ENCODE assay signal across 8 cellular contexts in the genomic region with DNA sequence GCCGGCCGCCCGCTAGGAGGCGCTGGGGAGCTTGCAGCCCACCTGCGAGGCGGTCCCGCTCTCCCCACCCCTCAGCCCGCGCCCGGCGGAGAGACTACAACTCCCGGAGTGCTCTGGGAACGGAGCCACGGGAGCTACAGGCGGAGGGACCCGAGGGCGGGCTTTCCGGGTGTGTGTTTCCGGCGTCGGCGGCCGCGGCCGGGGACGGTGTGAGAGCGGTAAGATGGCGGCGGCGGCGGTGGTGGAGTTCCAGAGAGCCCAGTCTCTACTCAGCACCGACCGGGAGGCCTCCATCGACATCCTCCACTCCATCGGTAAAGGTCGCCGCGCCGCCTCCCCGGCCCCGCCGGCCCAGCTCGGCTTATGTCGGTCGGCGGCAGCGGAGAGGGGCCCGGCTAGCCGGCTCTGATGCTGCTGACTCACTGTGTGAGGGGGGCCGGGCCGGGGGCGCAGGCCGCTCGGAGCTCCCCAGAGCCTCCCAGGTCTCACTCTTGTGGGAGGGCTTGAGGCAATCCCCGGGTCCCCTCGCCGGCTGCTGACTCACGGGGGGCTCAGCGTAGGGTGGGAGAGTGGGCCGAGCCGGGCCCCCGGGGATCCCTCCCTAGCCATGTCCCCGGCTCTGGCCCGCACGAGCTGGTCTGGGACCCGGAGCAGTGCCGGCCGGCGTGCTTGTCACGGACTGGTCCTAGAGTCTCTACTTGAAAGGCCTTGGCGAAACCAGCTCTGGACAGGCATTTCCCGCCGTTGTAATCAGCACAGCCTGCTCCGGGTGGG. TPM values are rescaled to one million over a fixed set of nuclear protein-coding genes. Genes with fewer than 3 reads are reported as not detected.
DNase-seq lines count a peak whose midpoint lies in the region; ATAC-seq and TF ChIP-seq lines count a peak whose summit lies in the region.

A gene (plus strand): TSS at position 210 of the 774 bp plus-strand sequence. CDS start 14 bp downstream, at position 224.

- in situ Hi-C loops in Panc1 (cut with HindIII; ENCODE audit: low pct_unique_long_range_greater_than_20kb, low sequenced_read_pairs) = no loop called here

- H3K9me3 ChIP-seq in Panc1 (ENCODE audit: control insufficient read depth, insufficient read depth, low read depth, low read length) (no peaks in the 10 kb centered on the region), esophagus (ENCODE audit: control insufficient read depth in 2 of 2, insufficient read depth in 1 of 2, low read depth in 1 of 2, low read length in 1 of 2) (no peaks in the 10 kb centered on the region), muscle layer of colon (ENCODE audit: low read length) (no peaks in the 10 kb centered on the region)

- no TSS peak for BruUV-seq in Panc1 (replicated peaks; lab: Mats Ljungman, UMichigan)

- H3K36me3 Mint-ChIP-seq in activated T-cell treated with anti-CD3 and anti-CD28 coated beads, Interleukin-2, amount 50 U/mL, for 4 hours (ENCODE audit: insufficient read depth) = peaks cover 28% of the 10 kb centered on the region

- H3K4me3 ChIP-seq in Panc1 (ENCODE audit: low read depth in 2 of 2, low read length in 2 of 2) (peak within 1 kb of the TSS; percentile 64 to 99), esophagus (ENCODE audit: low read depth in 1 of 2, low read length in 2 of 2) (peak within 1 kb of the TSS; percentile 74 to 87), muscle layer of colon (ENCODE audit: low read depth in 1 of 2, low read length in 2 of 2) (peak within 1 kb of the TSS; percentile 86 to 98)

- H3K4me1 Mint-ChIP-seq in activated T-cell treated with anti-CD3 and anti-CD28 coated beads, Interleukin-2, amount 50 U/mL, for 4 hours (ENCODE audit: low read depth) = peaks cover 36% of the 10 kb centered on the region

- ATAC-seq in GM21717 (IDR thresholded peaks at IDR 0.05; ENCODE audit: unreplicated experiment) = peak; percentile 86
- peak; percentile 97 for ATAC-seq in Panc1
- peak; percentile 94 for ATAC-seq in activated T-cell treated with anti-CD3 and anti-CD28 coated beads, Interleukin-2, amount 50 U/mL, for 4 hours

- intact Hi-C loops in Panc1 (cut with micrococcal nuclease; ENCODE audit: unreplicated experiment) = no loop called here

- H3K27ac ChIP-seq in Panc1 (ENCODE audit: low read length) (peak within 1 kb of the TSS; percentile 92), esophagus (ENCODE audit: low read depth in 2 of 2, low read length in 1 of 2) (peak within 1 kb of the TSS; percentile 64 to 66), muscle layer of colon (ENCODE audit: low read depth, low read length) (peak within 1 kb of the TSS; percentile 85)

- peak; percentile 99 for TF ChIP-seq CTCF in Panc1 (IDR thresholded peaks at IDR 0.05)

- peak within 1 kb of the TSS; percentile 97 for H3K4me3 Mint-ChIP-seq in activated T-cell treated with anti-CD3 and anti-CD28 coated beads, Interleukin-2, amount 50 U/mL, for 4 hours

- CTCF ChIA-PET in Panc1 (lab: Charles Lee) = interaction anchor here (0.5 to 1.2 kb wide), 6 partner anchors 11 to 465 kb away, joined by 3 to 4 read pairs (median 4); no protein-coding TSS in a partner anchor

- H3K36me3 ChIP-seq in Panc1 (ENCODE audit: control insufficient read depth, insufficient read depth, low read length) (peaks cover 27% of the 10 kb centered on the region), esophagus (ENCODE audit: control insufficient read depth in 2 of 2, insufficient read depth in 2 of 2, low read length in 1 of 2) (peaks cover 0 to 2% of the 10 kb centered on the region in 2 donors), muscle layer of colon (ENCODE audit: insufficient read depth, low read length) (peaks cover 24% of the 10 kb centered on the region)

- H3K9ac ChIP-seq in muscle layer of colon (ENCODE audit: low read length) = peak within 1 kb of the TSS; percentile 75

- H3K27me3 ChIP-seq in Panc1 (ENCODE audit: control insufficient read depth, insufficient read depth, low read length) = no peaks in the 10 kb centered on the region
- no peaks in the 10 kb centered on the region for H3K27me3 ChIP-seq in esophagus (ENCODE audit: control insufficient read depth in 1 of 2, insufficient read depth in 2 of 2, low read length in 2 of 2)
- no peaks in the 10 kb centered on the region for H3K27me3 ChIP-seq in muscle layer of colon (ENCODE audit: control insufficient read depth in 1 of 2, insufficient read depth in 2 of 2, low read length in 2 of 2)

- H3K9me3 Mint-ChIP-seq in activated T-cell treated with anti-CD3 and anti-CD28 coated beads, Interleukin-2, amount 50 U/mL, for 4 hours = no peaks in the 10 kb centered on the region

- peaks cover 2% of the 10 kb centered on the region for H3K27me3 Mint-ChIP-seq in activated T-cell treated with anti-CD3 and anti-CD28 coated beads, Interleukin-2, amount 50 U/mL, for 4 hours (ENCODE audit: low read depth)

- H3K4me1 ChIP-seq in Panc1 (ENCODE audit: control insufficient read depth, insufficient read depth, low read length) (peaks cover 13% of the 10 kb centered on the region), esophagus (ENCODE audit: control insufficient read depth in 2 of 2, insufficient read depth in 2 of 2, low read length in 1 of 2) (no peaks in the 10 kb centered on the region), muscle layer of colon (ENCODE audit: insufficient read depth, low read length) (peaks cover 25% of the 10 kb centered on the region)

- DNase-seq in DMS79 (lab: John Stamatoyannopoulos, UW) (peak; percentile 95), KG1 (lab: John Stamatoyannopoulos, UW) (peak; percentile 97), Panc1 (ENCODE audit: low read depth, low spot score) (peak; percentile 75)
- peak; percentile 98 for DNase-seq in activated T-cell treated with anti-CD3 and anti-CD28 coated beads, Interleukin-2, amount 50 U/mL, for 4 hours
- peak; percentile 97 for DNase-seq in stimulated activated CD8-positive, alpha-beta memory T cell treated with anti-CD3 and anti-CD28 coated beads, Interleukin-7, amount 100 ng/mL, for 24 hours (ENCODE audit: low read depth)

- WGBS in esophagus, 2 donors = 0% methylated on average over 74 of the region's 74 CpGs

- POLR2A ChIA-PET in Panc1 (lab: Charles Lee) = interaction anchor here (0.6 to 1.1 kb wide), 2 partner anchors 13 to 93 kb away, joined by 4 to 6 read pairs; no protein-coding TSS in a partner anchor

RNA-seq across cellular contexts. Expression of the gene that starts here (rescaled TPM):
- total RNA-seq in Panc1 (2021; ENCODE audit: unreplicated experiment) = 212 TPM
- 86.3 TPM for polyA plus RNA-seq in Panc1 (2012; ENCODE audit: insufficient read length)
- 100 to 1,000 TPM; 247 to 270 (median 260) TPM for total RNA-seq in activated T-cell treated with anti-CD3 and anti-CD28 coated beads, Interleukin-2, amount 50 U/mL, for 4 hours
- polyA plus RNA-seq in esophagus = 10 to 100 TPM; 45.8 to 55.0 TPM

Comparison
In these comparisons a context has a peak if more than half of its experiments do, and no peak if none do; other contexts are left out.
1. Peak in every context shown above with its lines: DNase-seq, ATAC-seq, H3K4me3 ChIP-seq and H3K27ac ChIP-seq.